Comparison of ENCODE assay signal across 21 cellular contexts in genomic region chr7:7347045-7347444, GRCh38.
"Had no signal": no experiment of that assay in that cellular context is flagged by ENCODE, and none has a peak within 500 bp of the region (broad histone marks: within the 10 kb centered on the region; RNA-seq: fewer than 3 reads in every experiment).

No MANE protein-coding gene starts in this region.

- H3K4me1 Mint-ChIP-seq: IgD-negative memory B cell had no signal

- H3K4me3 ChIP-seq: K562, SJCRH30 had no signal

- H3K4me1 ChIP-seq: SJCRH30 had no signal

- H3K4me3 Mint-ChIP-seq: IgD-negative memory B cell had no signal

- DNase-seq: Kasumi-1, MM.1S, NCI-H1092 treated with DMSO at 0.1 percent for 48 hours, NCI-H1436, NCI-H187, NCI-H2029, NCI-H2081 treated with DMSO at 0.1 percent for 48 hours, NCI-H2171, NCI-H226, NCI-H446, NCI-H510A, NCI-H524 treated with DMSO at 0.1 percent for 48 hours, NCI-H69, NCI-H774, PC-3, SHP77 treated with DMSO at 0.1 percent for 48 hours, SJCRH30 had no signal

- H3K27ac ChIP-seq: HL-60, KMS-11, SJCRH30 had no signal

- H3K27ac Mint-ChIP-seq: IgD-negative memory B cell had no signal

- H3K9me3 ChIP-seq: SJCRH30 had no signal

- H3K9ac ChIP-seq: KMS-11 had no signal

- H3K27me3 ChIP-seq: SJCRH30 had no signal

- H3K36me3 ChIP-seq: SJCRH30 had no signal
